25 cellular contexts compared by ENCODE assay signal in genomic region chr20:59579404-59580207, GRCh38. TPM values are rescaled to one million over a fixed set of nuclear protein-coding genes. Genes with fewer than 3 reads are reported as not detected.
"Had no signal": no experiment of that assay in that cellular context is flagged by ENCODE, and none has a peak within 500 bp of the region (broad histone marks: within the 10 kb centered on the region; RNA-seq: fewer than 3 reads in every experiment).

No MANE protein-coding gene starts in this region.

- H3K4me3 ChIP-seq: body of pancreas, cardiac muscle cell, gastrocnemius medialis, smooth muscle cell, thyroid gland had no signal

- H3K27me3 ChIP-seq: body of pancreas had no signal

- H3K9me3 ChIP-seq: body of pancreas, gastrocnemius medialis, thyroid gland had no signal

- H3K4me1 ChIP-seq: body of pancreas, gastrocnemius medialis, thyroid gland had no signal

- H3K36me3 ChIP-seq: cardiac muscle cell, gastrocnemius medialis, thyroid gland had no signal

- DNase-seq: activated B cell treated with CpG ODN at 0.5 μM for 24 hours; activated CD4-positive, alpha-beta T cell treated with anti-CD3 and anti-CD28 coated beads for 36 hours; activated CD4-positive, alpha-beta T cell treated with anti-CD3 and anti-CD28 coated beads, Interleukin-2, amount 50 U/mL, for 4 hours; activated CD8-positive, alpha-beta memory T cell treated with anti-CD3 and anti-CD28 coated beads for 24 hours; activated CD8-positive, alpha-beta memory T cell treated with anti-CD3 and anti-CD28 coated beads, Interleukin-2, amount 50 U/mL, for 48 hours; activated gamma-delta T cell; activated naive CD4-positive, alpha-beta T cell treated with anti-CD3 and anti-CD28 coated beads, Interleukin-2, amount 50 U/mL, for 16 hours; activated naive CD8-positive, alpha-beta T cell treated with anti-CD3 and anti-CD28 coated beads, Interleukin-2, amount 50 U/mL, for 24 hours; activated T-cell treated with anti-CD3 and anti-CD28 coated beads, Interleukin-2, amount 50 U/mL, for 72 hours; body of pancreas; dermis blood vessel endothelial cell; effector CD8-positive, alpha-beta T cell; gastrocnemius medialis; hypothalamus; occipital lobe; stimulated activated CD4-positive, alpha-beta T cell treated with anti-CD3 and anti-CD28 coated beads, Interleukin-4, amount 100 ng/mL, for 4 hours; stimulated activated naive CD8-positive, alpha-beta T cell treated with anti-CD3 and anti-CD28 coated beads, Interleukin-15, Interleukin-2, amounts not matched to agents 100 U/mL and 50 U/mL, for 24 hours; T1000; thyroid gland had no signal

- H3K27ac ChIP-seq: body of pancreas, cardiac muscle cell, gastrocnemius medialis, thyroid gland had no signal

RNA-seq across cellular contexts. Expression of gene PHACTR3, which starts 24.7 kb away (rescaled TPM):
- total RNA-seq: activated B cell treated with CpG ODN at 0.5 μM for 24 hours; activated CD4-positive, alpha-beta T cell treated with anti-CD3 and anti-CD28 coated beads for 36 hours; activated T-cell treated with anti-CD3 and anti-CD28 coated beads, Interleukin-2, amount 50 U/mL, for 72 hours; esophagus mucosa; natural killer cell treated with Interleukin-12 subunit alpha and Interleukin-12 subunit beta and Interleukin-15 and Interleukin-18, amount 100 ng/mL, for 72 hours; sciatic nerve; T-helper 1 cell treated with Interleukin-12 subunit alpha and Interleukin-12 subunit beta and Interleukin-4 antibody, amounts not matched to agents 30 ng/mL and 1 ng/mL, for 36 hours had no signal
